In the genomic region with DNA sequence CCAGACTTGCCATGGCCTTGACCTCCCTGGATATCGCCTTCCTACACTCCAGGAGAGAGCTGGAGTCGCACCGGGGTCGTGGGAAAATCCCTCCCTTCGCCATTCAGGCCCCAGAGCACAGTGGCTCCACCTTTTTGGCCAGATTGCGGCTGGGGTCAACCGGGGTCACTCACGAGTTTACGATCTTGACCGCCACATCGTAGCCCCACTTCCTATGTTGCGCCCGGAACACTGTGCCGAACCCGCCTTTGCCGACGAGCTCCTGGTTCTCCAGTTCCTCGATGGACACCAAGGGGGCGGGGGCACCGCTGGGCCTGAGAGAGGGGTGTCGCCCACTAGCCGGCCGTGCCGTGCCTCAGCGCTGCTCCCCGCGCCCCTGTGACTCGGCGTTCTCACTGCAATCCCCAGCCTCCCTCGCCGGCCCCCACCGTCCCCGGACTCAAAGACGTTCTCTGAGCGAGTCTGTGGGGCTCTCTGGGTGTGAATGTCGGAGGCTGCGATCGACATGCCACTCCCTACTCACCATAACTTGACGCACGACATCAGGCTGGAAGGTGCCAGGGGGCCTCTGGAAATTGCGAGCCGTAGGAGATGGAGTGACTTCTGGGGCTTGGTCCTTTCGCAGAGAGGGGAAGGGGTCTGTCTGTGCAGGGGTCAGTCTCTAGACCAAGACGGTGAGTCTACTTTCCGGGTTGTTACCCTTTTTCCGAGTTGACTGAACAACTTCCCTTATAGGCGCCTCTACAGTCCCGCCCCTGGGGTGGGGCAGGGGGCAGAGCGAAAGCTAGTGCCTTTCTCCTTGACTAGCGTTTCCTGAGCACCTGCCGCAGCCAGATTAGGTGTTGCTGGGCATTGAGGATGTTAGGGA, we compare ENCODE assay signal across 8 cellular contexts. TPM values are rescaled to one million over a fixed set of nuclear protein-coding genes. Genes with fewer than 3 reads are reported as not detected.
DNase-seq lines count a peak whose midpoint lies in the region; ATAC-seq, FAIRE-seq and TF ChIP-seq lines count a peak whose summit lies in the region.

A gene (minus strand): TSS at position 708 of the 868 bp plus-strand sequence. CDS start 165 bp downstream, at position 543.

- POLR2A ChIA-PET in HepG2 (lab: Yijun Ruan, JAX) = interaction anchor here (0.7 to 1.3 kb wide), 3 partner anchors 91 to 226 kb away, joined by 3 to 5 read pairs (median 4); a partner anchor contains a TSS

- ATAC-seq in GM18511 (IDR thresholded peaks at IDR 0.05; ENCODE audit: unreplicated experiment) (peak; percentile 89), HG02884 (IDR thresholded peaks at IDR 0.05; ENCODE audit: unreplicated experiment) (peak; percentile 83), HepG2 (no peak)

- peak within 1 kb of the TSS; percentile 9 for H3K4me3 ChIP-seq in astrocyte of the cerebellum (ENCODE audit: low read depth, low read length)
- no peak within 1 kb of the TSS for H3K4me3 ChIP-seq in HepG2 (replicated peaks in 1 of 3; ENCODE audit: insufficient read depth in 1 of 3, low read depth in 2 of 3, low read length in 3 of 3)

- in situ Hi-C loops in astrocyte of the cerebellum (cut with HindIII; ENCODE audit: low sequenced_read_pairs) (no loop called here), HepG2 (cut with HindIII; ENCODE audit: extremely low pct_ligation_motif_present, low pct_unique_long_range_greater_than_20kb) (no loop called here), G401 (cut with HindIII; ENCODE audit: low sequenced_read_pairs) (loop anchor here (5.0 kb wide), 1 partner anchor 83 kb away; no protein-coding TSS in a partner anchor)

- no TSS peak for BruUV-seq in HepG2 (replicated peaks; lab: Mats Ljungman, UMichigan)

- no peak for TF ChIP-seq RAD21 in HepG2 (CRISPR knock-in tag; IDR thresholded peaks at IDR 0.05)

- DNase-seq in T-helper 1 cell (peak in 4 of 5 donors; percentile 39 to 71 (median 54)), astrocyte of the cerebellum (ENCODE audit: low read depth) (no peak), HepG2 (ENCODE audit: low spot score) (no peak), G401 (ENCODE audit: low spot score) (no peak), COR-L47 (lab: John Stamatoyannopoulos, UW) (no peak)
- peak; percentile 40 for DNase-seq in stimulated activated CD8-positive, alpha-beta memory T cell treated with anti-CD3 and anti-CD28 coated beads, Interleukin-12 subunit alpha, Interleukin-12 subunit beta, amount 100 ng/mL, for 24 hours (ENCODE audit: extremely low read depth)

- H3K4me2 ChIP-seq in HepG2 (ENCODE audit: low read depth, low read length) = no peak within 1 kb of the TSS

- no peak within 1 kb of the TSS for H3K27ac ChIP-seq in HepG2 (ENCODE audit: extremely low read length, insufficient read depth, low read length)

- no peak within 1 kb of the TSS for H3K9ac ChIP-seq in HepG2 (ENCODE audit: insufficient read depth, low read depth, low read length)

- H3K4me1 ChIP-seq in HepG2 (ENCODE audit: insufficient read depth, low read length) = peaks cover 20% of the 10 kb centered on the region

- peaks cover 8 to 57% of the 10 kb centered on the region in 2 experiments; a peak in 4 of 5 replicates for H3K27me3 ChIP-seq in HepG2 (ENCODE audit: control insufficient read depth in 1 of 2, insufficient read depth in 2 of 2, low read length in 2 of 2)

- H2AFZ ChIP-seq in HepG2 (ENCODE audit: low read length) = no peak within 1 kb of the TSS

- FAIRE-seq in HepG2 (lab: Jason Lieb, UNC) = no peak

- TF ChIP-seq CTCF in astrocyte of the cerebellum (IDR thresholded peaks at IDR 0.05; ENCODE audit: low read depth, low read length, missing control alignments) (no peak), HepG2 (CRISPR knock-in tag; IDR thresholded peaks at IDR 0.05) (no peak)

- no peak for TF ChIP-seq POLR2A in HepG2 (IDR thresholded peaks at IDR 0.05; ENCODE audit: insufficient read depth in 1 of 2, low read depth in 2 of 2, low read length in 2 of 2)

- 72% methylated on average over 51 of the region's 51 CpGs for WGBS in HepG2 (ENCODE audit: low lambda C conversion rate)

- CTCF ChIA-PET in HepG2 (lab: Yijun Ruan, JAX; ENCODE audit: low intra/inter-chr PET ratio, low total read pairs) = no interaction called here

- no peaks in the 10 kb centered on the region for H4K20me1 ChIP-seq in HepG2 (ENCODE audit: insufficient read depth, low read length)

- TF ChIP-seq EP300 in HepG2 (IDR thresholded peaks at IDR 0.05; ENCODE audit: low read depth in 2 of 2, low read length in 2 of 2) (no peak), HepG2 (CRISPR knock-in tag; IDR thresholded peaks at IDR 0.05; ENCODE audit: borderline replicate concordance) (no peak)

- H3K36me3 ChIP-seq in HepG2 (replicated peaks in 1 of 2; ENCODE audit: control insufficient read depth in 1 of 2, insufficient read depth in 2 of 2, low read length in 2 of 2) = no peaks in the 10 kb centered on the region

- no peaks in the 10 kb centered on the region for H3K79me2 ChIP-seq in HepG2 (ENCODE audit: insufficient read depth, low read length)

- intact Hi-C loops in HepG2 (cut with micrococcal nuclease; ENCODE audit: unreplicated experiment) = no loop called here

- H3K9me3 ChIP-seq in HepG2 (ENCODE audit: low read length) = no peaks in the 10 kb centered on the region

TF ChIP-seq in HepG2, 621 proteins besides CTCF, POLR2A, EP300 and RAD21 (continues in another document):
- no peak for TF ChIP-seq ZMYM3 (CRISPR knock-in tag; IDR thresholded peaks at IDR 0.05)

RNA-seq across cellular contexts. Expression of the gene that starts here (rescaled TPM):
- total RNA-seq in HepG2 (2016; rRNA removed; fragmentation: Illumina TruSeq; extraction: Trizol) = not detected in 2 replicates
- not detected in 2 replicates for total RNA-seq in HepG2 (2016; cell fraction: cytosol; rRNA removed; fragmentation: Illumina TruSeq; extraction: Trizol; ENCODE audit: low read depth)
- not detected in 2 replicates for total RNA-seq in HepG2 (2016; cell fraction: insoluble cytoplasmic fraction; rRNA removed; fragmentation: Illumina TruSeq; extraction: Trizol)
- not detected in 2 replicates for total RNA-seq in HepG2 (2016; cell fraction: membrane; rRNA removed; fragmentation: Illumina TruSeq; extraction: Trizol)
- not detected in 2 replicates for total RNA-seq in HepG2 (2016; cell fraction: nucleus; rRNA removed; fragmentation: Illumina TruSeq; extraction: Trizol)
- polyA plus RNA-seq in HepG2 (2011; rRNA removed) = not detected in 2 replicates
- not detected in 2 replicates for polyA plus RNA-seq in HepG2 (2011; cell fraction: cytosol; rRNA removed)
- not detected in 2 replicates for polyA plus RNA-seq in HepG2 (2011; cell fraction: nucleus; rRNA removed)
- not detected in 2 replicates for polyA plus RNA-seq in HepG2 (2012)
- not detected in 2 replicates for polyA plus RNA-seq in HepG2 (2016; cell fraction: cytosol; fragmentation: Illumina TruSeq; extraction: Trizol; ENCODE audit: low read depth)
- polyA plus RNA-seq in HepG2 (2016; cell fraction: insoluble cytoplasmic fraction; fragmentation: Illumina TruSeq; extraction: Trizol; ENCODE audit: low read depth) = not detected in 2 replicates
- polyA plus RNA-seq in HepG2 (2016; cell fraction: membrane; fragmentation: Illumina TruSeq; extraction: Trizol; ENCODE audit: low read depth) = not detected in 2 replicates
- not detected in 2 replicates for polyA plus RNA-seq in HepG2 (2016; cell fraction: nucleus; fragmentation: Illumina TruSeq; extraction: Trizol; ENCODE audit: insufficient read depth, low read depth)
- polyA minus RNA-seq in HepG2 (2011; rRNA and poly(A)+ RNA removed; ENCODE audit: low replicate concordance) = not detected in 2 replicates
- not detected in 2 replicates for polyA minus RNA-seq in HepG2 (2011; cell fraction: cytosol; rRNA and poly(A)+ RNA removed)
- polyA minus RNA-seq in HepG2 (2011; cell fraction: nucleus; rRNA and poly(A)+ RNA removed) = not detected in 2 replicates
- total RNA-seq in G401 (2014; rRNA removed; shearing (Covaris generic)) = not detected in 2 replicates

Comparison
In these comparisons a context has a peak if more than half of its experiments do, and no peak if none do; other contexts are left out.
1. DNase-seq: peak in T-helper 1 cell (4 of 5) and stimulated activated CD8-positive, alpha-beta memory T cell treated with anti-CD3 and anti-CD28 coated beads, Interleukin-12 subunit alpha, Interleukin-12 subunit beta, amount 100 ng/mL, for 24 hours (single experiment); none in astrocyte of the cerebellum (single experiment), HepG2 (single experiment), G401 (single experiment) and COR-L47 (single experiment).